8 cellular contexts compared by ENCODE assay signal in the genomic region with DNA sequence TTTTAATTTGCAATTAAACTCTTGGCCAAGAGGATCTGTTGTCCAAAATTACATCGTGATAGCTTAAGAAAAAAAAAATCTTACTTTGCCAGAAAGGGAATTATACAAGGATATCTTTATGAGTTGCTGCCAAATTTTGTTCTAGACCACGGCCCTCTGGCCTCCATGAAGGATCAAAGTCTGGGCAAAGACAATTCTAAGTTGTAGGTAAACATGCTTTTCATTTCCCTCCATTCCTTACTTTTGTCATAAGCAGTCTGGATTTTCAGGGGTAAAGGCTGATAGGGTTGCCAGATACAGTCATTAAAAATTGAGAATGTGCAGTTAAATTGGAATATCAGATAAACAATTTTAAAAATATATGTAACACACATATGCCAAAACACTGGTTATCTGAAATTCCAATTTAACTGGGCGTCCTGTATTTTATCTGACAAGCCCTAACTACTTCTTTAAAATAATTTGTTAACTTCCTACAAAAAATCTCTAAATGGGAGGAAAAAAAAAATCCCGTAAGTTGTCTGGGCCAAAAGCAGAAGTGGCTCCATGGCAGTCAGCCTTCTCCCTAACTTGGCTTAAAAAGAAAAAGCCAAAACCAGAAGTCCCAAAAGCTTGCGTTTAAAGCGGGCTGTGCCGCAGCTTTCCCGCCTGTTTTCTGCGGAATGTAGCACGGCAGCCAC.
DNase-seq lines count a peak whose midpoint lies in the region; ATAC-seq and TF ChIP-seq lines count a peak whose summit lies in the region.

No MANE protein-coding gene starts in this region.

- POLR2A ChIA-PET in SK-N-SH (lab: Yijun Ruan, JAX): interaction anchor here (1.6 kb wide), 2 partner anchors 21 to 26 kb away, joined by 4 to 8 read pairs; no protein-coding TSS in a partner anchor
- POLR2A ChIA-PET in activated B cell treated with CpG ODN at 0.5 μM for 24 hours (lab: Charles Lee): interaction anchor here (0.6 to 3.2 kb wide), 12 partner anchors 10 to 342 kb away, joined by 3 to 52 read pairs (median 16); partner anchors contain the start of genes MON2 and USP15

- H3K4me3 ChIP-seq in SK-N-SH (ENCODE audit: low read depth in 2 of 2, low read length in 1 of 2) (peak overlapping the region; percentile 88 to 91), iPS-18c (ENCODE audit: insufficient read depth, low read depth, low read length) (peak overlapping the region; percentile 85)

- intact Hi-C loops in activated B cell treated with CpG ODN at 0.5 μM for 24 hours (cut with micrococcal nuclease): loop anchor here (1.0 to 5.0 kb wide), 4 partner anchors 136 to 1800 kb away; partner anchors contain the start of genes KICS2, MON2 and XPOT

- peaks cover 15% of the 10 kb centered on the region for H4K20me1 ChIP-seq in SK-N-SH (ENCODE audit: insufficient read depth)

- H3K9me2 ChIP-seq in SK-N-SH: no peaks in the 10 kb centered on the region

- H3K9me3 ChIP-seq in SK-N-SH (no peaks in the 10 kb centered on the region), iPS-18c (ENCODE audit: control insufficient read depth, insufficient read depth, low read length) (no peaks in the 10 kb centered on the region)

- ATAC-seq in SK-N-SH treated with all-trans-retinoic acid at 6 μM for 48 hours: no peak
- no peak for ATAC-seq in activated B cell treated with CpG ODN at 0.5 μM for 24 hours (ENCODE audit: low read depth)
- no peak for ATAC-seq in HG03571 (IDR thresholded peaks at IDR 0.05; ENCODE audit: unreplicated experiment)

- peak overlapping the region; percentile 99 for H3K27ac Mint-ChIP-seq in activated B cell treated with CpG ODN at 0.5 μM for 24 hours

- peaks cover 48% of the 10 kb centered on the region for H3K4me1 Mint-ChIP-seq in activated B cell treated with CpG ODN at 0.5 μM for 24 hours

- peaks cover 2 to 10% of the 10 kb centered on the region in 2 experiments for H3K36me3 ChIP-seq in SK-N-SH (replicated peaks in 1 of 2; ENCODE audit: control insufficient read depth in 1 of 2, insufficient read depth in 2 of 2, low read length in 1 of 2)

- peak overlapping the region; percentile 94 for H3K4me3 Mint-ChIP-seq in activated B cell treated with CpG ODN at 0.5 μM for 24 hours

- peak overlapping the region; percentile 98 to 100 for H3K27ac ChIP-seq in SK-N-SH (ENCODE audit: low read depth in 2 of 2, low read length in 1 of 2)

- no peak for DNase-seq in SK-N-SH
- no peak for DNase-seq in activated B cell treated with CpG ODN at 0.5 μM for 24 hours
- peak; percentile 38 for DNase-seq in superior temporal gyrus (ENCODE audit: extremely low spot score)
- DNase-seq in ureter (ENCODE audit: low spot score): no peak
- DNase-seq in midbrain (lab: John Stamatoyannopoulos, UW): no peak

- H3F3A ChIP-seq in SK-N-SH (replicated peaks; ENCODE audit: insufficient read depth): peaks cover 7% of the 10 kb centered on the region

- H3K9ac ChIP-seq in SK-N-SH: peak overlapping the region; percentile 99

- 14% methylated on average over 10 of the region's 10 CpGs for WGBS in SK-N-SH (ENCODE audit: low lambda C conversion rate)

- H3K27me3 ChIP-seq in SK-N-SH (ENCODE audit: insufficient read depth): no peaks in the 10 kb centered on the region

- H3K4me1 ChIP-seq in SK-N-SH (ENCODE audit: control insufficient read depth in 1 of 2, insufficient read depth in 2 of 2, low read depth in 1 of 2, low read length in 1 of 2): no peaks in the 10 kb centered on the region; a peak in 2 of 4 replicates

- CTCF ChIA-PET in SK-N-SH (lab: Yijun Ruan, JAX): interaction anchor here (0.9 to 3.3 kb wide), 6 partner anchors 8 to 197 kb away, joined by 3 to 42 read pairs (median 4); no protein-coding TSS in a partner anchor
- CTCF ChIA-PET in activated B cell treated with CpG ODN at 0.5 μM for 24 hours (lab: Charles Lee): no interaction called here

- peak overlapping the region; percentile 75 for H2AFZ ChIP-seq in SK-N-SH (ENCODE audit: low read depth)

- no peaks in the 10 kb centered on the region for H3K27me3 Mint-ChIP-seq in activated B cell treated with CpG ODN at 0.5 μM for 24 hours

- TF ChIP-seq CTCF in SK-N-SH (IDR thresholded peaks at IDR 0.05) (no peak), activated B cell treated with CpG ODN at 0.5 μM for 24 hours (IDR thresholded peaks at IDR 0.05) (no peak)

- no peaks in the 10 kb centered on the region for H3K9me3 Mint-ChIP-seq in activated B cell treated with CpG ODN at 0.5 μM for 24 hours

- no peak for TF ChIP-seq RAD21 in SK-N-SH (IDR thresholded peaks at IDR 0.05; ENCODE audit: low read length)

- peaks cover 20% of the 10 kb centered on the region for H3K36me3 Mint-ChIP-seq in activated B cell treated with CpG ODN at 0.5 μM for 24 hours (ENCODE audit: low read depth)

- peaks cover 41% of the 10 kb centered on the region for H3K79me2 ChIP-seq in SK-N-SH (ENCODE audit: insufficient read depth)

- TF ChIP-seq EP300 in SK-N-SH (IDR thresholded peaks at IDR 0.05; ENCODE audit: borderline replicate concordance in 1 of 2, low read depth in 1 of 2, low read length in 1 of 2): no peak

- peak overlapping the region; percentile 80 for H3K4me2 ChIP-seq in SK-N-SH

TF ChIP-seq in SK-N-SH, 30 proteins besides CTCF, POLR2A, EP300 and RAD21 (continues in another document):
- no peak for TF ChIP-seq MXI1 (IDR thresholded peaks at IDR 0.05; ENCODE audit: low read depth, low read length)
- 0 out of 2 replicates have a peak, but pooled peaks have one; percentile 32 for TF ChIP-seq TEAD4 (IDR thresholded peaks at IDR 0.05; ENCODE audit: borderline replicate concordance, insufficient read depth)
- no peak for TF ChIP-seq RCOR1 (IDR thresholded peaks at IDR 0.05; ENCODE audit: low read length)
- TF ChIP-seq, protein P1, sequence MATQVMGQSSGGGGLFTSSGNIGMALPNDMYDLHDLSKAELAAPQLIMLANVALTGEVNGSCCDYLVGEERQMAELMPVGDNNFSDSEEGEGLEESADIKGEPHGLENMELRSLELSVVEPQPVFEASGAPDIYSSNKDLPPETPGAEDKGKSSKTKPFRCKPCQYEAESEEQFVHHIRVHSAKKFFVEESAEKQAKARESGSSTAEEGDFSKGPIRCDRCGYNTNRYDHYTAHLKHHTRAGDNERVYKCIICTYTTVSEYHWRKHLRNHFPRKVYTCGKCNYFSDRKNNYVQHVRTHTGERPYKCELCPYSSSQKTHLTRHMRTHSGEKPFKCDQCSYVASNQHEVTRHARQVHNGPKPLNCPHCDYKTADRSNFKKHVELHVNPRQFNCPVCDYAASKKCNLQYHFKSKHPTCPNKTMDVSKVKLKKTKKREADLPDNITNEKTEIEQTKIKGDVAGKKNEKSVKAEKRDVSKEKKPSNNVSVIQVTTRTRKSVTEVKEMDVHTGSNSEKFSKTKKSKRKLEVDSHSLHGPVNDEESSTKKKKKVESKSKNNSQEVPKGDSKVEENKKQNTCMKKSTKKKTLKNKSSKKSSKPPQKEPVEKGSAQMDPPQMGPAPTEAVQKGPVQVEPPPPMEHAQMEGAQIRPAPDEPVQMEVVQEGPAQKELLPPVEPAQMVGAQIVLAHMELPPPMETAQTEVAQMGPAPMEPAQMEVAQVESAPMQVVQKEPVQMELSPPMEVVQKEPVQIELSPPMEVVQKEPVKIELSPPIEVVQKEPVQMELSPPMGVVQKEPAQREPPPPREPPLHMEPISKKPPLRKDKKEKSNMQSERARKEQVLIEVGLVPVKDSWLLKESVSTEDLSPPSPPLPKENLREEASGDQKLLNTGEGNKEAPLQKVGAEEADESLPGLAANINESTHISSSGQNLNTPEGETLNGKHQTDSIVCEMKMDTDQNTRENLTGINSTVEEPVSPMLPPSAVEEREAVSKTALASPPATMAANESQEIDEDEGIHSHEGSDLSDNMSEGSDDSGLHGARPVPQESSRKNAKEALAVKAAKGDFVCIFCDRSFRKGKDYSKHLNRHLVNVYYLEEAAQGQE (IDR thresholded peaks at IDR 0.05; ENCODE audit: low read depth, low read length): no peak
- TF ChIP-seq MEF2A (IDR thresholded peaks at IDR 0.05; ENCODE audit: borderline replicate concordance, low read depth): no peak

TF ChIP-seq in SK-N-SH treated with all-trans-retinoic acid at 6 μM for 48 hours, 23 proteins besides CTCF, POLR2A, EP300 and RAD21 (continues in another document):
- TF ChIP-seq ARNTL (CRISPR knock-in tag; IDR thresholded peaks at IDR 0.05; ENCODE audit: borderline replicate concordance, low read depth) (no peak), RARB (CRISPR knock-in tag; IDR thresholded peaks at IDR 0.05) (no peak), ISL1 (CRISPR knock-in tag; IDR thresholded peaks at IDR 0.05) (no peak), PATZ1 (CRISPR knock-in tag; IDR thresholded peaks at IDR 0.05; ENCODE audit: borderline replicate concordance) (no peak), CSRNP3 (CRISPR knock-in tag; IDR thresholded peaks at IDR 0.05) (no peak), OSR1 (CRISPR knock-in tag; IDR thresholded peaks at IDR 0.05) (no peak), PPARA (CRISPR knock-in tag; IDR thresholded peaks at IDR 0.05; ENCODE audit: borderline replicate concordance) (no peak)
